ENCODE assay signal across 9 cellular contexts in genomic region chr7:116249969-116250553, GRCh38. TPM values are rescaled to one million over a fixed set of nuclear protein-coding genes. Genes with fewer than 3 reads are reported as not detected.
A peak's percentile ranks its signal among the peaks of the same experiment; 100 is the strongest.
DNase-seq lines count a peak whose midpoint lies in the region; ATAC-seq and TF ChIP-seq lines count a peak whose summit lies in the region.
"Had no signal": no experiment of that assay in that cellular context is flagged by ENCODE, and none has a peak within 500 bp of the region (broad histone marks: within the 10 kb centered on the region; RNA-seq: fewer than 3 reads in every experiment).

No MANE protein-coding gene starts in this region.

- peaks cover 15 to 31% of the 10 kb centered on the region in 2 experiments; a peak in 3 of 4 replicates for H3K79me1 ChIP-seq in IMR-90 (ENCODE audit: low read depth in 1 of 2, low read length in 2 of 2)

- H3K27me3 ChIP-seq in A673 (replicated peaks; ENCODE audit: insufficient read depth, low read depth, low read length, poor library complexity), result no peaks in the 10 kb centered on the region
- no peaks in the 10 kb centered on the region for H3K27me3 ChIP-seq in IMR-90 (ENCODE audit: control insufficient read depth, insufficient read depth, low read length)

- H2BK15ac ChIP-seq in IMR-90 (ENCODE audit: low read depth, low read length), result no peak overlapping the region

- no peak overlapping the region for H4K5ac ChIP-seq in IMR-90 (ENCODE audit: low read depth, low read length)

- H3K9me3 Mint-ChIP-seq in memory B cell, result peaks cover 6% of the 10 kb centered on the region

- H2AK9ac ChIP-seq in IMR-90 (replicated peaks; ENCODE audit: low read depth, low read length, poor library complexity), result no peak overlapping the region

- POLR2A ChIA-PET in A673 (lab: Charles Lee; ENCODE audit: low non-redundant PET) (interaction anchor here (0.6 kb wide), 1 partner anchor 280 kb away, joined by 4 read pairs; no protein-coding TSS in a partner anchor), IMR-90 (lab: Charles Lee; ENCODE audit: unreplicated experiment) (no interaction called here)

- no peak overlapping the region; the same call in 1 of the 2 replicates for H3K23ac ChIP-seq in IMR-90 (ENCODE audit: low read depth, low read length)

- WGBS in IMR-90 (ENCODE audit: extremely low coverage in 2 of 2, insufficient read length in 1 of 2), 2 experiments, result 100% methylated on average over 1 of the region's 3 CpGs; no CpG with 5 or more reads in 1 of the 2 experiments

- in situ Hi-C loops in IMR-90 (cut with MboI; ENCODE audit: low sequenced_read_pairs) (no loop called here), astrocyte of the cerebellum (cut with HindIII; ENCODE audit: low sequenced_read_pairs) (loop anchor here (5.0 to 10.0 kb wide), 3 partner anchors 83 to 345 kb away; no protein-coding TSS in a partner anchor)

- no peaks in the 10 kb centered on the region for H4K20me1 ChIP-seq in IMR-90 (ENCODE audit: insufficient read depth, low read length)

- dilution Hi-C loops in IMR-90 (cut with HindIII; ENCODE audit: low sequenced_read_pairs, unreplicated experiment), result loop anchor here (25.0 kb wide), 1 partner anchor 262 kb away; no protein-coding TSS in a partner anchor

- H3K36me3 Mint-ChIP-seq in memory B cell, result peaks cover 44% of the 10 kb centered on the region

- no peak overlapping the region for H3K9ac ChIP-seq in IMR-90 (ENCODE audit: low read depth, low read length)

- H3K9me3 ChIP-seq in A673 (ENCODE audit: low read depth, low read length, poor library complexity, severe bottlenecking) (peaks cover under 1% of the 10 kb centered on the region), IMR-90 (ENCODE audit: control insufficient read depth, insufficient read depth, low read length) (no peaks in the 10 kb centered on the region)
- H3K9me3 ChIP-seq: HAP-1 had no signal

- H3K18ac ChIP-seq in IMR-90 (ENCODE audit: low read depth, low read length), result no peak overlapping the region

- H3K36me3 ChIP-seq in A673 (ENCODE audit: insufficient read depth, low read length, poor library complexity, severe bottlenecking) (peaks cover 81% of the 10 kb centered on the region), IMR-90 (ENCODE audit: control insufficient read depth, insufficient read depth, low read length) (peaks cover 13% of the 10 kb centered on the region)
- H3K36me3 ChIP-seq: HAP-1 had no signal

- H3K27ac Mint-ChIP-seq in memory B cell, result no peak overlapping the region

- peak overlapping the region; percentile 63 for H3K14ac ChIP-seq in IMR-90 (replicated peaks; ENCODE audit: low read depth, low read length)

- no peak overlapping the region for H2BK5ac ChIP-seq in IMR-90 (ENCODE audit: low read depth, low read length, poor library complexity, severe bottlenecking)

- no peak overlapping the region for H2AFZ ChIP-seq in IMR-90 (replicated peaks; ENCODE audit: low read length, poor library complexity)

- TF ChIP-seq CTCF in A673 (conservative IDR thresholded peaks at IDR 0.05; ENCODE audit: low read depth, low read length) (peak; percentile 67), GM12872 (IDR thresholded peaks at IDR 0.05; ENCODE audit: insufficient read depth, low read depth, low read length) (peak; percentile 53), IMR-90 (conservative IDR thresholded peaks at IDR 0.05; ENCODE audit: low read depth, low read length) (peak; percentile 49), astrocyte of the cerebellum (IDR thresholded peaks at IDR 0.05; ENCODE audit: low read depth, low read length, missing control alignments) (peak; percentile 68)

- intact Hi-C loops in A673 (cut with micrococcal nuclease; ENCODE audit: unreplicated experiment), result no loop called here
- intact Hi-C loops in IMR-90 (cut with micrococcal nuclease), result no loop called here

- no TSS peak for BruUV-seq in A673 (replicated peaks; lab: Mats Ljungman, UMichigan)
- BruUV-seq in IMR-90 (replicated peaks; lab: Mats Ljungman, UMichigan), result no TSS peak

- peak; percentile 44 for TF ChIP-seq RAD21 in IMR-90 (IDR thresholded peaks at IDR 0.05; ENCODE audit: low read length)

- TF ChIP-seq POLR2A in IMR-90 (IDR thresholded peaks at IDR 0.05; ENCODE audit: low read depth, low read length), result no peak

- H3K4me3 ChIP-seq in A673 (ENCODE audit: low read depth, low read length, poor library complexity, severe bottlenecking) (no peak overlapping the region), IMR-90 (ENCODE audit: insufficient read depth, low read depth, low read length) (no peak overlapping the region), astrocyte of the cerebellum (ENCODE audit: low read depth, low read length) (no peak overlapping the region)
- H3K4me3 ChIP-seq: HAP-1 had no signal

- H3K9me1 ChIP-seq in IMR-90 (ENCODE audit: insufficient read depth, low read length), result peaks cover 8% of the 10 kb centered on the region

- no peak overlapping the region; the same call in 1 of the 2 replicates for H2BK20ac ChIP-seq in IMR-90 (ENCODE audit: low read depth, low read length)

- H3K4me3 Mint-ChIP-seq in memory B cell, result no peak overlapping the region

- DNase-seq in A673 (ENCODE audit: low spot score) (peak; percentile 78), IMR-90 (peak; percentile 58), astrocyte of the cerebellum (ENCODE audit: low read depth) (no peak), memory B cell (ENCODE audit: low spot score in 2 of 2) (no peak), GF-D8 (lab: John Stamatoyannopoulos, UW) (no peak), retina (no peak)
- no peak for DNase-seq in activated CD4-positive, alpha-beta T cell treated with anti-CD3 and anti-CD28 coated beads, Interleukin-2, amount 50 U/mL, for 1 hour

- H4K8ac ChIP-seq in IMR-90 (ENCODE audit: low read depth in 2 of 2, low read length in 2 of 2), result 0 out of 4 replicates have a peak overlapping the region, but pooled peaks of 1 of the 2 experiments have one; percentile 29

- H3K4ac ChIP-seq in IMR-90 (ENCODE audit: low read depth, low read length), result peak overlapping the region; percentile 28; the same call in 1 of the 2 replicates

- H2BK120ac ChIP-seq in IMR-90 (ENCODE audit: low read depth, low read length), result peak overlapping the region; percentile 11

- no peak overlapping the region for H3K56ac ChIP-seq in IMR-90 (ENCODE audit: extremely low read depth, insufficient read depth, low read length)

- peak overlapping the region; percentile 12 for H3K27ac ChIP-seq in A673 (ENCODE audit: low read depth, low read length, poor library complexity, severe bottlenecking)
- no peak overlapping the region for H3K27ac ChIP-seq in IMR-90 (ENCODE audit: insufficient read depth, low read length)

- H3K4me2 ChIP-seq in IMR-90 (ENCODE audit: low read depth, low read length), result no peak overlapping the region

- no peaks in the 10 kb centered on the region for H3K27me3 Mint-ChIP-seq in memory B cell

- H3K4me1 Mint-ChIP-seq in memory B cell, result peaks cover 20% of the 10 kb centered on the region

- peak; percentile 72 for ATAC-seq in IMR-90 (ENCODE audit: low read depth)
- peak; percentile 38 for ATAC-seq in memory B cell (ENCODE audit: low read depth)

- CTCF ChIA-PET in A673 (lab: Charles Lee), result interaction anchor here (1.0 kb wide), 1 partner anchor 70 kb away, joined by 4 read pairs; no protein-coding TSS in a partner anchor
- CTCF ChIA-PET in IMR-90 (lab: Yijun Ruan, JAX), result interaction anchor here (0.6 to 1.5 kb wide), 5 partner anchors 14 to 297 kb away, joined by 3 to 4 read pairs (median 3); no protein-coding TSS in a partner anchor

- H2AK5ac ChIP-seq in IMR-90 (ENCODE audit: low read depth, low read length), result peak overlapping the region; percentile 35; the same call in 1 of the 2 replicates

- no peak overlapping the region for H4K91ac ChIP-seq in IMR-90 (ENCODE audit: insufficient read depth, low read depth, low read length)

- H3K4me1 ChIP-seq in A673 (ENCODE audit: insufficient read depth, low read length, poor library complexity, severe bottlenecking), result no peaks in the 10 kb centered on the region
- peaks cover 1% of the 10 kb centered on the region for H3K4me1 ChIP-seq in IMR-90 (ENCODE audit: control insufficient read depth, insufficient read depth, low read length)
- H3K4me1 ChIP-seq: HAP-1 had no signal

TF ChIP-seq in IMR-90, 13 proteins besides CTCF, POLR2A, EP300 and RAD21:
- TF ChIP-seq CEBPB (IDR thresholded peaks at IDR 0.05; ENCODE audit: low read depth, low read length) (peak; percentile 22; the same call in 1 of the 2 replicates), MXI1 (IDR thresholded peaks at IDR 0.05; ENCODE audit: borderline replicate concordance, low read depth, low read length) (no peak), SMC3 (IDR thresholded peaks at IDR 0.05; ENCODE audit: low read depth, low read length) (peak; percentile 43), USF2 (IDR thresholded peaks at IDR 0.05; ENCODE audit: low read depth, low read length) (0 out of 2 replicates have a peak, but pooled peaks have one; percentile 3)

RNA-seq across cellular contexts. Expression of gene TES, which starts 39.7 kb away (rescaled TPM):
- 115 and 121 TPM in 2 replicates for total RNA-seq in A673 (2021)
- total RNA-seq in IMR-90 (2012; rRNA removed), result 83.3 and 91.9 TPM in 2 replicates
- 49.7 and 54.0 TPM in 2 replicates for polyA plus RNA-seq in IMR-90 (2012; rRNA removed)
- polyA plus RNA-seq in IMR-90 (2012; cell fraction: cytosol; rRNA removed), result 20.3 and 32.9 TPM in 2 replicates
- polyA plus RNA-seq in IMR-90 (2012; cell fraction: nucleus; rRNA removed; ENCODE audit: low replicate concordance), result 17.8 and 73.1 TPM in 2 replicates

Comparison
In these comparisons a context has a peak if more than half of its experiments do, and no peak if none do; other contexts are left out.
1. DNase-seq: peak in A673 (single experiment) and IMR-90 (single experiment); none in astrocyte of the cerebellum (single experiment), memory B cell (0 of 2), GF-D8 (single experiment), retina (single experiment) and activated CD4-positive, alpha-beta T cell treated with anti-CD3 and anti-CD28 coated beads, Interleukin-2, amount 50 U/mL, for 1 hour (single experiment).
2. Peak in every context shown above with its lines, with median percentiles within 50 percentile points of each other: CTCF ChIP-seq.